ENCODE assay signal across 1 cellular context in genomic region chr19:40529093-40529954, GRCh38.
TF ChIP-seq lines count a peak whose summit lies in the region.

No MANE protein-coding gene starts in this region.

TF ChIP-seq in HEK293, 187 proteins besides CTCF, POLR2A, EP300 and RAD21 (continued from another document and continues in another):
- TF ChIP-seq ZNF354C (tag by site-specific recombination; IDR thresholded peaks at IDR 0.05; ENCODE audit: borderline replicate concordance, low read depth) (no peak), KLF1 (tag by site-specific recombination; IDR thresholded peaks at IDR 0.05) (peak; percentile 63), ZNF501 (tag by site-specific recombination; IDR thresholded peaks at IDR 0.05) (peak; percentile 14; the same call in 1 of the 2 replicates), ZNF514 (tag by site-specific recombination; IDR thresholded peaks at IDR 0.05) (no peak), ZBTB8A (tag by site-specific recombination; IDR thresholded peaks at IDR 0.05) (peak; percentile 76), SP2 (tag by site-specific recombination; IDR thresholded peaks at IDR 0.05) (peak; percentile 71), SETDB1 (IDR thresholded peaks at IDR 0.05; ENCODE audit: insufficient read length, low read length) (no peak), ZNF571 (tag by site-specific recombination; IDR thresholded peaks at IDR 0.05) (no peak), HOXD13 (CRISPR knock-in tag; IDR thresholded peaks at IDR 0.05; ENCODE audit: borderline replicate concordance) (no peak), ZNF211 (tag by site-specific recombination; IDR thresholded peaks at IDR 0.05; ENCODE audit: low read depth) (no peak), RBAK (tag by site-specific recombination; IDR thresholded peaks at IDR 0.05) (peak; percentile 10; the same call in 1 of the 2 replicates), ZNF510 (tag by site-specific recombination; IDR thresholded peaks at IDR 0.05; ENCODE audit: insufficient replicate concordance) (no peak), ZNF843 (tag by site-specific recombination; IDR thresholded peaks at IDR 0.05) (0 out of 2 replicates have a peak, but pooled peaks have one; percentile 22), MZF1 (tag by site-specific recombination; IDR thresholded peaks at IDR 0.05; ENCODE audit: borderline replicate concordance) (no peak), ZNF792 (tag by site-specific recombination; IDR thresholded peaks at IDR 0.05) (no peak), ZNF623 (tag by site-specific recombination; IDR thresholded peaks at IDR 0.05) (no peak; the same call in 1 of the 2 replicates), ZNF175 (tag by site-specific recombination; IDR thresholded peaks at IDR 0.05) (no peak), ZNF16 (tag by site-specific recombination; IDR thresholded peaks at IDR 0.05; ENCODE audit: low read depth) (no peak), ZNF10 (tag by site-specific recombination; IDR thresholded peaks at IDR 0.05) (0 out of 2 replicates have a peak, but pooled peaks have one; percentile 17), WT1 (tag by site-specific recombination; IDR thresholded peaks at IDR 0.05) (no peak), GFI1B (tag by site-specific recombination; IDR thresholded peaks at IDR 0.05) (no peak; the same call in 1 of the 2 replicates), FEZF1 (tag by site-specific recombination; IDR thresholded peaks at IDR 0.05) (no peak), SCRT1 (tag by site-specific recombination; IDR thresholded peaks at IDR 0.05; ENCODE audit: borderline replicate concordance) (no peak), ZNF707 (tag by site-specific recombination; IDR thresholded peaks at IDR 0.05) (no peak), ZNF398 (tag by site-specific recombination; IDR thresholded peaks at IDR 0.05) (peak; percentile 97), ZNF488 (tag by site-specific recombination; IDR thresholded peaks at IDR 0.05) (no peak), IKZF3 (tag by site-specific recombination; IDR thresholded peaks at IDR 0.05) (no peak), ZNF423 (tag by site-specific recombination; IDR thresholded peaks at IDR 0.05) (no peak), ZEB2 (tag by site-specific recombination; IDR thresholded peaks at IDR 0.05) (peak; percentile 84), ZNF600 (tag by site-specific recombination; IDR thresholded peaks at IDR 0.05) (no peak), ZNF704 (tag by site-specific recombination; IDR thresholded peaks at IDR 0.05) (no peak), MEIS1 (CRISPR knock-in tag; IDR thresholded peaks at IDR 0.05; ENCODE audit: borderline replicate concordance) (no peak), ZFP41 (tag by site-specific recombination; IDR thresholded peaks at IDR 0.05; ENCODE audit: borderline replicate concordance) (no peak), ZBTB7A (tag by site-specific recombination; IDR thresholded peaks at IDR 0.05; ENCODE audit: low read depth) (peak; percentile 85), ZNF624 (tag by site-specific recombination; IDR thresholded peaks at IDR 0.05) (no peak), ZNF138 (tag by site-specific recombination; IDR thresholded peaks at IDR 0.05; ENCODE audit: borderline replicate concordance) (0 out of 2 replicates have a peak, but pooled peaks have one; percentile 29), ZNF530 (tag by site-specific recombination; IDR thresholded peaks at IDR 0.05; ENCODE audit: low read depth) (no peak), ZNF239 (tag by site-specific recombination; IDR thresholded peaks at IDR 0.05) (no peak), ZNF558 (tag by site-specific recombination; IDR thresholded peaks at IDR 0.05) (no peak), ZNF560 (tag by site-specific recombination; IDR thresholded peaks at IDR 0.05; ENCODE audit: borderline replicate concordance) (no peak), KLF8 (tag by site-specific recombination; IDR thresholded peaks at IDR 0.05) (peak; percentile 69), ZNF155 (tag by site-specific recombination; IDR thresholded peaks at IDR 0.05) (no peak), TSHZ1 (tag by site-specific recombination; IDR thresholded peaks at IDR 0.05; ENCODE audit: borderline replicate concordance) (no peak), YY2 (tag by site-specific recombination; IDR thresholded peaks at IDR 0.05) (peak; percentile 61; the same call in 1 of the 2 replicates)
- TF ChIP-seq, protein P1, sequence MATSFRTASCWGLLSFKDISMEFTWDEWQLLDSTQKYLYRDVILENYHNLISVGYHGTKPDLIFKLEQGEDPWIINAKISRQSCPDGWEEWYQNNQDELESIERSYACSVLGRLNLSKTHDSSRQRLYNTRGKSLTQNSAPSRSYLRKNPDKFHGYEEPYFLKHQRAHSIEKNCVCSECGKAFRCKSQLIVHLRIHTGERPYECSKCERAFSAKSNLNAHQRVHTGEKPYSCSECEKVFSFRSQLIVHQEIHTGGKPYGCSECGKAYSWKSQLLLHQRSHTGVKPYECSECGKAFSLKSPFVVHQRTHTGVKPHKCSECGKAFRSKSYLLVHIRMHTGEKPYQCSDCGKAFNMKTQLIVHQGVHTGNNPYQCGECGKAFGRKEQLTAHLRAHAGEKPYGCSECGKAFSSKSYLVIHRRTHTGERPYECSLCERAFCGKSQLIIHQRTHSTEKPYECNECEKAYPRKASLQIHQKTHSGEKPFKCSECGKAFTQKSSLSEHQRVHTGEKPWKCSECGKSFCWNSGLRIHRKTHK (tag by site-specific recombination; IDR thresholded peaks at IDR 0.05) = no peak; the same call in 1 of the 2 replicates
- TF ChIP-seq, protein P2, sequence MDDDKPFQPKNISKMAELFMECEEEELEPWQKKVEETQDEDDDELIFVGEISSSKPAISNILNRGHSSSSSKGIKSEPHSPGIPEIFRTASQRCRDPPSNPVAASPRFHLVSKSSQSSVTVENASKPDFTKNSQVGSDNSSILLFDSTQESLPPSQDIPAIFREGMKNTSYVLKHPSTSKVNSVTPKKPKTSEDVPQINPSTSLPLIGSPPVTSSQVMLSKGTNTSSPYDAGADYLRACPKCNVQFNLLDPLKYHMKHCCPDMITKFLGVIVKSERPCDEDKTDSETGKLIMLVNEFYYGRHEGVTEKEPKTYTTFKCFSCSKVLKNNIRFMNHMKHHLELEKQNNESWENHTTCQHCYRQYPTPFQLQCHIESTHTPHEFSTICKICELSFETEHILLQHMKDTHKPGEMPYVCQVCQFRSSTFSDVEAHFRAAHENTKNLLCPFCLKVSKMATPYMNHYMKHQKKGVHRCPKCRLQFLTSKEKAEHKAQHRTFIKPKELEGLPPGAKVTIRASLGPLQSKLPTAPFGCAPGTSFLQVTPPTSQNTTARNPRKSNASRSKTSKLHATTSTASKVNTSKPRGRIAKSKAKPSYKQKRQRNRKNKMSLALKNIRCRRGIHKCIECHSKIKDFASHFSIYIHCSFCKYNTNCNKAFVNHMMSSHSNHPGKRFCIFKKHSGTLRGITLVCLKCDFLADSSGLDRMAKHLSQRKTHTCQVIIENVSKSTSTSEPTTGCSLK (tag by site-specific recombination; IDR thresholded peaks at IDR 0.05) = peak; percentile 62; the same call in 1 of the 2 replicates
- TF ChIP-seq, protein P3, sequence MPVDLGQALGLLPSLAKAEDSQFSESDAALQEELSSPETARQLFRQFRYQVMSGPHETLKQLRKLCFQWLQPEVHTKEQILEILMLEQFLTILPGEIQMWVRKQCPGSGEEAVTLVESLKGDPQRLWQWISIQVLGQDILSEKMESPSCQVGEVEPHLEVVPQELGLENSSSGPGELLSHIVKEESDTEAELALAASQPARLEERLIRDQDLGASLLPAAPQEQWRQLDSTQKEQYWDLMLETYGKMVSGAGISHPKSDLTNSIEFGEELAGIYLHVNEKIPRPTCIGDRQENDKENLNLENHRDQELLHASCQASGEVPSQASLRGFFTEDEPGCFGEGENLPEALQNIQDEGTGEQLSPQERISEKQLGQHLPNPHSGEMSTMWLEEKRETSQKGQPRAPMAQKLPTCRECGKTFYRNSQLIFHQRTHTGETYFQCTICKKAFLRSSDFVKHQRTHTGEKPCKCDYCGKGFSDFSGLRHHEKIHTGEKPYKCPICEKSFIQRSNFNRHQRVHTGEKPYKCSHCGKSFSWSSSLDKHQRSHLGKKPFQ (tag by site-specific recombination; IDR thresholded peaks at IDR 0.05) = peak; percentile 39; the same call in 1 of the 2 replicates
- TF ChIP-seq, protein P4, sequence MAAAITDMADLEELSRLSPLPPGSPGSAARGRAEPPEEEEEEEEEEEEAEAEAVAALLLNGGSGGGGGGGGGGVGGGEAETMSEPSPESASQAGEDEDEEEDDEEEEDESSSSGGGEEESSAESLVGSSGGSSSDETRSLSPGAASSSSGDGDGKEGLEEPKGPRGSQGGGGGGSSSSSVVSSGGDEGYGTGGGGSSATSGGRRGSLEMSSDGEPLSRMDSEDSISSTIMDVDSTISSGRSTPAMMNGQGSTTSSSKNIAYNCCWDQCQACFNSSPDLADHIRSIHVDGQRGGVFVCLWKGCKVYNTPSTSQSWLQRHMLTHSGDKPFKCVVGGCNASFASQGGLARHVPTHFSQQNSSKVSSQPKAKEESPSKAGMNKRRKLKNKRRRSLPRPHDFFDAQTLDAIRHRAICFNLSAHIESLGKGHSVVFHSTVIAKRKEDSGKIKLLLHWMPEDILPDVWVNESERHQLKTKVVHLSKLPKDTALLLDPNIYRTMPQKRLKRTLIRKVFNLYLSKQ (tag by site-specific recombination; IDR thresholded peaks at IDR 0.05; ENCODE audit: borderline replicate concordance) = no peak
- TF ChIP-seq, protein P5, sequence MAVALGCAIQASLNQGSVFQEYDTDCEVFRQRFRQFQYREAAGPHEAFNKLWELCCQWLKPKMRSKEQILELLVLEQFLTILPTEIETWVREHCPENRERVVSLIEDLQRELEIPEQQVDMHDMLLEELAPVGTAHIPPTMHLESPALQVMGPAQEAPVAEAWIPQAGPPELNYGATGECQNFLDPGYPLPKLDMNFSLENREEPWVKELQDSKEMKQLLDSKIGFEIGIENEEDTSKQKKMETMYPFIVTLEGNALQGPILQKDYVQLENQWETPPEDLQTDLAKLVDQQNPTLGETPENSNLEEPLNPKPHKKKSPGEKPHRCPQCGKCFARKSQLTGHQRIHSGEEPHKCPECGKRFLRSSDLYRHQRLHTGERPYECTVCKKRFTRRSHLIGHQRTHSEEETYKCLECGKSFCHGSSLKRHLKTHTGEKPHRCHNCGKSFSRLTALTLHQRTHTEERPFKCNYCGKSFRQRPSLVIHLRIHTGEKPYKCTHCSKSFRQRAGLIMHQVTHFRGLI (tag by site-specific recombination; IDR thresholded peaks at IDR 0.05) = no peak
